ENCODE assay signal across 14 cellular contexts in the genomic region with DNA sequence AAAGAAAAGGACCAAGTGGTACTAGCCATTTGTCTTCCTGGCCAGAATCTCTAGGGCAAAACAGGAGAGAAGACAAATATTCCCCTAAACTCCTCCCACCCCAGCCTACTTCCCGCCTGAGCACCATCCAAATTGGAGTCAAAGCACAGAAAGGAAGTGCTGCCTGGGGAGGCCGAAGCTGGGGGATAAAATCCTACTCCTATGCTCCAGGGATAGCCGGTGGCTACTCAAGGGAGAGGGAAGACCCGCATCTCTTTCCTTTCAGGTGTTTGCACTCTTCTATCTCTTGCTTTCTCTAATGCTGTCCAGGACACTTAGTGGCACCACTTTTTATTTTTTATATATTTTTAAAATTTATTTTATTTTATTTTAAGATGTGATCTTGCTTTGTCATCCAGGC.
"Had no signal": no experiment of that assay in that cellular context is flagged by ENCODE, and none has a peak within 500 bp of the region (broad histone marks: within the 10 kb centered on the region; RNA-seq: fewer than 3 reads in every experiment).

No MANE protein-coding gene starts in this region.

- H3K9me3 Mint-ChIP-seq: naive thymus-derived CD8-positive, alpha-beta T cell; neural crest cell; type B pancreatic cell had no signal

- H3K9me3 ChIP-seq: esophagus muscularis mucosa, gastrocnemius medialis, heart right ventricle, mucosa of descending colon had no signal

- DNase-seq: effector memory CD4-positive, alpha-beta T cell; gastrocnemius medialis; heart right ventricle; hypothalamus; kidney glomerular epithelial cell; mucosa of descending colon; naive thymus-derived CD8-positive, alpha-beta T cell; small intestine; stimulated activated CD4-positive, alpha-beta T cell treated with anti-CD3 and anti-CD28 coated beads, Interleukin-12 subunit alpha, Interleukin-12 subunit beta, amount 100 ng/mL, for 4 hours; stimulated activated naive CD4-positive, alpha-beta T cell treated with Interleukin-2 at 50 U/mL for 16 hours had no signal

- H3K27me3 ChIP-seq: esophagus muscularis mucosa, gastrocnemius medialis had no signal

- H3K27ac Mint-ChIP-seq: naive thymus-derived CD8-positive, alpha-beta T cell; type B pancreatic cell had no signal

- H3K36me3 Mint-ChIP-seq: naive thymus-derived CD8-positive, alpha-beta T cell; type B pancreatic cell had no signal

- H3K4me3 ChIP-seq: esophagus muscularis mucosa, gastrocnemius medialis, heart right ventricle, mucosa of descending colon had no signal

- H3K4me3 Mint-ChIP-seq: naive thymus-derived CD8-positive, alpha-beta T cell; neural crest cell; type B pancreatic cell had no signal

- ATAC-seq: gastrocnemius medialis; mucosa of descending colon; naive thymus-derived CD8-positive, alpha-beta T cell; sciatic nerve had no signal

- H3K27ac ChIP-seq: esophagus muscularis mucosa, gastrocnemius medialis had no signal

- H3K4me1 ChIP-seq: gastrocnemius medialis had no signal

- H3K36me3 ChIP-seq: esophagus muscularis mucosa, gastrocnemius medialis, heart right ventricle had no signal
